Comparison of ENCODE assay signal across 24 cellular contexts in the genomic region with DNA sequence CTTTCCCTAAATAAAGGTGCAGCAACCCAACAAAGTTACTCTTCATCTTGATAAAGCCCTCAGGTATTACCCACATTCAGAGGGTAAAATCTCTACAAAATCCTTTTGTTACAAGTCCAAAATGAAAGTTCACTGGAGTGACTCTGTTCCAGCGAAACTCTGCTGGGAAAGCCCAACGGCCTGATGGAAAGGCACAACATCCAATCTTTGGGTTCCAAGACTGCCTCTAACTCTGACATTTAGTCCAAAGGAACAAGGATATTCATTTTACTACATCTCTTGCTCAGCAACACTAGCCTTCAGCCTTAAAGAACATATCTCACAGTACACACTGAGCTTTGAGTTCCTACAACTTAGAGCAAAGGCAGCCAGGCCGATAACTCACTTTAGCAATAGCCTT. TPM values are rescaled to one million over a fixed set of nuclear protein-coding genes. Genes with fewer than 3 reads are reported as not detected.
DNase-seq lines count a peak whose midpoint lies in the region; ATAC-seq, FAIRE-seq and TF ChIP-seq lines count a peak whose summit lies in the region.
"Had no signal": no experiment of that assay in that cellular context is flagged by ENCODE, and none has a peak within 500 bp of the region (broad histone marks: within the 10 kb centered on the region; RNA-seq: fewer than 3 reads in every experiment).

No MANE protein-coding gene starts in this region.

- no peaks in the 10 kb centered on the region for H3K27me3 Mint-ChIP-seq in immature natural killer cell (ENCODE audit: low read depth in 3 of 3)
- peaks cover 6% of the 10 kb centered on the region for H3K27me3 Mint-ChIP-seq in stimulated activated naive CD8-positive, alpha-beta T cell treated with anti-CD3 and anti-CD28 coated beads, Interleukin-15, amount 100 ng/mL, for 72 hours
- H3K27me3 Mint-ChIP-seq: activated T-cell treated with anti-CD3 and anti-CD28 coated beads, Interleukin-2, amount 50 U/mL, for 24 hours had no signal

- TF ChIP-seq CTCF in A549 (IDR thresholded peaks at IDR 0.05) (no peak), PC-9 (conservative IDR thresholded peaks at IDR 0.05) (no peak), smooth muscle cell (IDR thresholded peaks at IDR 0.05; ENCODE audit: borderline replicate concordance, insufficient read depth, poor library complexity, severe bottlenecking) (no peak), psoas muscle (IDR thresholded peaks at IDR 0.05) (no peak)

- H3K27ac ChIP-seq in A549 (peak overlapping the region; percentile 71 to 78), PC-9 (peak overlapping the region; percentile 76), smooth muscle cell (ENCODE audit: low read depth) (peak overlapping the region; percentile 61), psoas muscle (no peak overlapping the region)
- H3K27ac ChIP-seq: SJCRH30, WERI-Rb-1 had no signal

- peaks cover 51% of the 10 kb centered on the region for H3K4me1 ChIP-seq in A549
- H3K4me1 ChIP-seq in PC-9 (replicated peaks; ENCODE audit: insufficient read depth) = peaks cover 48% of the 10 kb centered on the region
- peaks cover 27% of the 10 kb centered on the region for H3K4me1 ChIP-seq in smooth muscle cell (ENCODE audit: low read depth)
- peaks cover 28% of the 10 kb centered on the region for H3K4me1 ChIP-seq in psoas muscle

- no TSS peak for BruUV-seq in PC-9 (replicated peaks; lab: Mats Ljungman, UMichigan)

- DNase-seq in A549 (ENCODE audit: low read depth in 1 of 2, low spot score in 1 of 2) (no peak), PC-9 (no peak), immature natural killer cell (no peak), smooth muscle cell (lab: John Stamatoyannopoulos, UW; ENCODE audit: unreplicated experiment) (no peak), psoas muscle (no peak), NCI-H748 (lab: John Stamatoyannopoulos, UW; ENCODE audit: unreplicated experiment) (no peak)
- DNase-seq in stimulated activated naive CD8-positive, alpha-beta T cell treated with anti-CD3 and anti-CD28 coated beads, Interleukin-15, amount 100 ng/mL, for 72 hours = no peak
- DNase-seq in stimulated activated CD8-positive, alpha-beta memory T cell treated with anti-CD3 and anti-CD28 coated beads, Interleukin-4, amount 100 ng/mL, for 48 hours = no peak
- DNase-seq: activated CD4-positive, alpha-beta T cell treated with anti-CD3 and anti-CD28 coated beads for 48 hours; activated gamma-delta T cell treated with Interleukin-2 at 50 U/mL for 16 hours; activated T-cell treated with anti-CD3 and anti-CD28 coated beads, Interleukin-2, amount 50 U/mL, for 24 hours; HCEC 1CT; islet precursor cell; KBM-7; MG63; NCI-H2029 treated with DMSO at 0.1 percent for 48 hours; NCI-H2227 treated with DMSO at 0.1 percent for 48 hours; NCI-H69; SJCRH30; T1000; WERI-Rb-1 had no signal

- no peaks in the 10 kb centered on the region for H3K36me3 ChIP-seq in PC-9 (ENCODE audit: low read depth)
- H3K36me3 ChIP-seq in smooth muscle cell (ENCODE audit: low read depth) = no peaks in the 10 kb centered on the region
- H3K36me3 ChIP-seq in psoas muscle (ENCODE audit: insufficient read depth in 1 of 2, low read depth in 1 of 2) = no peaks in the 10 kb centered on the region
- H3K36me3 ChIP-seq: MG63, SJCRH30, WERI-Rb-1 had no signal

- H3K9me3 ChIP-seq in A549 = peaks cover 4% of the 10 kb centered on the region; the same call in 1 of the 3 replicates
- H3K9me3 ChIP-seq in PC-9 (ENCODE audit: insufficient read depth, low read depth) = peaks cover 4% of the 10 kb centered on the region; the same call in 1 of the 2 replicates
- H3K9me3 ChIP-seq in smooth muscle cell (replicated peaks; ENCODE audit: low read depth) = no peaks in the 10 kb centered on the region
- H3K9me3 ChIP-seq in psoas muscle = no peaks in the 10 kb centered on the region

- no peak for TF ChIP-seq RAD21 in A549 (conservative IDR thresholded peaks at IDR 0.05 in 1 of 2, IDR thresholded peaks at IDR 0.05 in 1 of 2)

- TF ChIP-seq POLR2A in A549 (IDR thresholded peaks at IDR 0.05; ENCODE audit: low read length) = no peak

- peaks cover 85 to 90% of the 10 kb centered on the region in 2 donors for H3K4me1 Mint-ChIP-seq in immature natural killer cell
- peaks cover 11% of the 10 kb centered on the region for H3K4me1 Mint-ChIP-seq in stimulated activated naive CD8-positive, alpha-beta T cell treated with anti-CD3 and anti-CD28 coated beads, Interleukin-15, amount 100 ng/mL, for 72 hours

- H3K27me3 ChIP-seq in PC-9 (ENCODE audit: insufficient read depth, low read depth) = no peaks in the 10 kb centered on the region
- no peaks in the 10 kb centered on the region for H3K27me3 ChIP-seq in smooth muscle cell (ENCODE audit: low read depth)
- H3K27me3 ChIP-seq in psoas muscle (ENCODE audit: insufficient read depth in 3 of 3, low read length in 2 of 3) = no peaks in the 10 kb centered on the region
- H3K27me3 ChIP-seq: MG63, SJCRH30 had no signal

- H3F3A ChIP-seq in PC-9 (ENCODE audit: insufficient read depth, low read depth) (peaks cover 27% of the 10 kb centered on the region), smooth muscle cell (ENCODE audit: low read depth) (peaks cover 14% of the 10 kb centered on the region)

- H4K20me1 ChIP-seq in PC-9 (ENCODE audit: insufficient read depth) = no peaks in the 10 kb centered on the region
- peaks cover 41% of the 10 kb centered on the region for H4K20me1 ChIP-seq in smooth muscle cell (ENCODE audit: low read depth)

- no peak overlapping the region for H3K4me3 ChIP-seq in A549
- no peak overlapping the region for H3K4me3 ChIP-seq in PC-9
- H3K4me3 ChIP-seq in smooth muscle cell = no peak overlapping the region
- H3K4me3 ChIP-seq in psoas muscle = no peak overlapping the region
- H3K4me3 ChIP-seq: lung, MG63, SJCRH30, skin epidermis had no signal

- ATAC-seq in A549 = no peak
- ATAC-seq in stimulated activated naive CD8-positive, alpha-beta T cell treated with anti-CD3 and anti-CD28 coated beads, Interleukin-15, amount 100 ng/mL, for 72 hours = no peak
- ATAC-seq in psoas muscle = no peak

- intact Hi-C loops in PC-9 (cut with micrococcal nuclease; ENCODE audit: unreplicated experiment) (no loop called here), psoas muscle (cut with DNase I) (no loop called here)

- H3K79me2 ChIP-seq in PC-9 (ENCODE audit: low read depth) = peaks cover 27% of the 10 kb centered on the region
- peaks cover 75% of the 10 kb centered on the region for H3K79me2 ChIP-seq in smooth muscle cell (ENCODE audit: low read depth)

- POLR2A ChIA-PET in A549 (lab: Yijun Ruan, JAX) (no interaction called here), PC-9 (lab: Charles Lee; ENCODE audit: unreplicated experiment) (no interaction called here)

- H2AFZ ChIP-seq in PC-9 (no peak overlapping the region), smooth muscle cell (ENCODE audit: low read depth) (no peak overlapping the region)

- H3K36me3 Mint-ChIP-seq in immature natural killer cell = no peaks in the 10 kb centered on the region

- H3K9ac ChIP-seq in smooth muscle cell (ENCODE audit: low read depth) = no peak overlapping the region

- H3K4me2 ChIP-seq in A549 (no peak overlapping the region), PC-9 (peak overlapping the region; percentile 58), smooth muscle cell (no peak overlapping the region)

- CTCF ChIA-PET in A549 (lab: Yijun Ruan, JAX) = interaction anchor here (1.3 kb wide), 1 partner anchor 9 kb away, joined by 5 read pairs; no protein-coding TSS in a partner anchor
- CTCF ChIA-PET in PC-9 (lab: Charles Lee) = no interaction called here

- FAIRE-seq in A549 (lab: Jason Lieb, UNC) = no peak
- FAIRE-seq: GM19239 had no signal

- no peaks in the 10 kb centered on the region for H3K9me2 ChIP-seq in PC-9 (ENCODE audit: insufficient read depth)

- H3K4me3 Mint-ChIP-seq in immature natural killer cell = peak overlapping the region in 4 of 5 donors; percentile 50 to 75 (median 64)
- H3K4me3 Mint-ChIP-seq in stimulated activated naive CD8-positive, alpha-beta T cell treated with anti-CD3 and anti-CD28 coated beads, Interleukin-15, amount 100 ng/mL, for 72 hours = no peak overlapping the region
- H3K4me3 Mint-ChIP-seq: activated T-cell treated with anti-CD3 and anti-CD28 coated beads, Interleukin-2, amount 50 U/mL, for 24 hours had no signal

- no peaks in the 10 kb centered on the region for H3K9me3 Mint-ChIP-seq in immature natural killer cell
- H3K9me3 Mint-ChIP-seq in stimulated activated naive CD8-positive, alpha-beta T cell treated with anti-CD3 and anti-CD28 coated beads, Interleukin-15, amount 100 ng/mL, for 72 hours = no peaks in the 10 kb centered on the region
- H3K9me3 Mint-ChIP-seq: activated T-cell treated with anti-CD3 and anti-CD28 coated beads, Interleukin-2, amount 50 U/mL, for 24 hours had no signal

- 90% methylated on average over 3 of the region's 3 CpGs for WGBS in A549 (ENCODE audit: missing lambda C conversion rate)
- 84% methylated on average over 3 of the region's 3 CpGs for WGBS in smooth muscle cell (ENCODE audit: low lambda C conversion rate)
- whole genome bisulfite sequencing in psoas muscle, 3 donors = 85 to 92% (median 89%) methylated on average over 3 of the region's 3 CpGs

- peak overlapping the region; percentile 43 to 90 (median 85) for H3K27ac Mint-ChIP-seq in immature natural killer cell
- no peak overlapping the region for H3K27ac Mint-ChIP-seq in stimulated activated naive CD8-positive, alpha-beta T cell treated with anti-CD3 and anti-CD28 coated beads, Interleukin-15, amount 100 ng/mL, for 72 hours
- H3K27ac Mint-ChIP-seq: activated T-cell treated with anti-CD3 and anti-CD28 coated beads, Interleukin-2, amount 50 U/mL, for 24 hours had no signal

- TF ChIP-seq EP300 in A549 (IDR thresholded peaks at IDR 0.05) = no peak

TF ChIP-seq in A549, 52 proteins besides CTCF, POLR2A, EP300 and RAD21 (continues in another document):
- TF ChIP-seq EHMT2 (IDR thresholded peaks at IDR 0.05; ENCODE audit: low read depth) (no peak), BHLHE40 (IDR thresholded peaks at IDR 0.05; ENCODE audit: low read depth, low read length) (no peak), HOXB5 (CRISPR knock-in tag; IDR thresholded peaks at IDR 0.05) (no peak), FOSB (CRISPR knock-in tag; IDR thresholded peaks at IDR 0.05) (no peak), RARB (CRISPR knock-in tag; IDR thresholded peaks at IDR 0.05) (no peak)

RNA-seq across cellular contexts. Expression of gene TGFBR3, which starts 42.1 kb away (rescaled TPM):
- polyA plus RNA-seq in A549 (2011; rRNA removed) (8.9 and 12.1 TPM in 2 replicates), A549 (2017; fragmentation: RNase III; extraction: RNeasy Plus Mini Kit Qiagen cat#74134 plus additional on column Dnase treatment) (5.0 to 5.8 TPM (median 5.5 TPM) in 3 replicates), immature natural killer cell (100 to 1,000 TPM; 141 to 245 (median 183) TPM), smooth muscle cell (52.0 and 68.3 TPM in 2 replicates), psoas muscle (1 to 10 TPM; 5.1 to 8.9 (median 6.8) TPM)
- 2.2 and 2.6 TPM in 2 replicates for polyA plus RNA-seq in A549 (2012; cell fraction: cytosol; rRNA removed)
- polyA plus RNA-seq in A549 (2012; cell fraction: nucleus; rRNA removed) = 3.6 and 3.9 TPM in 2 replicates
- 19.1 and 19.3 TPM in 2 replicates for polyA minus RNA-seq in A549 (2011; rRNA and poly(A)+ RNA removed)
- total RNA-seq in PC-9 (2021) (1.6 and 2.5 TPM in 2 replicates), smooth muscle cell (112 TPM in 2 replicates), psoas muscle (10 to 100 TPM in 3 of 4 donors, 1 to 10 TPM in 1; 5.8 to 24.5 (median 18.9) TPM)

Comparison
In these comparisons a context has a peak if more than half of its experiments do, and no peak if none do; other contexts are left out.
1. H3K27ac Mint-ChIP-seq: peak in immature natural killer cell (6 of 6); none in stimulated activated naive CD8-positive, alpha-beta T cell treated with anti-CD3 and anti-CD28 coated beads, Interleukin-15, amount 100 ng/mL, for 72 hours (0 of 2).
2. H3K4me3 Mint-ChIP-seq: peak in immature natural killer cell (4 of 5); none in stimulated activated naive CD8-positive, alpha-beta T cell treated with anti-CD3 and anti-CD28 coated beads, Interleukin-15, amount 100 ng/mL, for 72 hours (0 of 2).